Comparison of ENCODE assay signal across 29 cellular contexts in the genomic region with DNA sequence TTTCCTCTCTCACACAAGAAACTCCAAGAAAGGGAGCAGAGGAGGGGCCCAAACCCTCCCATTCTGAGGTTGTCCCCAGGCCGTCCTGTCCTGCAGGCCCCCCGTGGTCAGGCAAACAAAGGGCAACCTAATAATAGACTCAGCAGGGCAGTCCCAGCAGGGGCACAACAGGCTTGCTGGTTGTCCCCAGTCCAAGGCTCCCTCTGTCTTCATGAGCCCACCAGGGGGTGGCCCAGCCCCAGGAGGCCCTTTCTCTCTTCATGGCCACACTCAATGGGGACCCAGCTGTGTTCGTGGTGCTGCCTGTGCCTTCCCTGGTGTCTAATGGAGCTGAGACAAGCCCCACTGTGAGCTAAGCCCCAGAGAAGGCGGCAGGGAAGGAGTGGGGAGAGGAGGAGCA.
"Had no signal": no experiment of that assay in that cellular context is flagged by ENCODE, and none has a peak within 500 bp of the region (broad histone marks: within the 10 kb centered on the region; RNA-seq: fewer than 3 reads in every experiment).

No MANE protein-coding gene starts in this region.

- H3K4me3 ChIP-seq: ascending aorta, breast epithelium, cardiac muscle cell, coronary artery, dorsolateral prefrontal cortex, esophagus squamous epithelium, gastroesophageal sphincter, heart right ventricle had no signal

- H3K4me1 Mint-ChIP-seq: activated CD4-positive, alpha-beta T cell treated with anti-CD3 and anti-CD28 coated beads, Interleukin-2, amount 10 ng/mL, durations not matched to agents 7 days and 5 days had no signal

- H3K36me3 ChIP-seq: ascending aorta, breast epithelium, cardiac muscle cell, esophagus squamous epithelium, gastroesophageal sphincter, heart right ventricle had no signal

- ATAC-seq: activated naive CD4-positive, alpha-beta T cell treated with anti-CD3 and anti-CD28 coated beads, Interleukin-2, amount 50 U/mL, for 72 hours; activated T-cell treated with anti-CD3 and anti-CD28 coated beads, Interleukin-2, amount 50 U/mL, for 72 hours; gastroesophageal sphincter; heart right ventricle had no signal

- H3K9me3 ChIP-seq: ascending aorta, breast epithelium, esophagus squamous epithelium, gastroesophageal sphincter, heart right ventricle had no signal

- H3K4me3 Mint-ChIP-seq: activated CD4-positive, alpha-beta memory T cell treated with anti-CD3 and anti-CD28 coated beads, Interleukin-2, amount 10 ng/mL, durations not matched to agents 7 days and 5 days; activated CD4-positive, alpha-beta T cell treated with anti-CD3 and anti-CD28 coated beads, Interleukin-2, amount 10 ng/mL, durations not matched to agents 7 days and 5 days; activated naive CD4-positive, alpha-beta T cell treated with anti-CD3 and anti-CD28 coated beads, Interleukin-2, amount 10 ng/mL, durations not matched to agents 7 days and 5 days; activated naive CD8-positive, alpha-beta T cell treated with anti-CD3 and anti-CD28 coated beads, Interleukin-2, amount 10 ng/mL, durations not matched to agents 7 days and 5 days; activated T-cell treated with anti-CD3 and anti-CD28 coated beads, Interleukin-2, amount 50 U/mL, for 24 hours; activated T-cell treated with anti-CD3 and anti-CD28 coated beads, Interleukin-2, amount 50 U/mL, for 72 hours; brain; central memory CD8-positive, alpha-beta T cell; dendritic cell treated with granulocyte-macrophage colony-stimulating factor and Interleukin-4, amounts not matched to agents 40 ng/mL and 50 ng/mL, for 4 days had no signal

- H3K27me3 Mint-ChIP-seq: activated CD4-positive, alpha-beta T cell treated with anti-CD3 and anti-CD28 coated beads, Interleukin-2, amount 10 ng/mL, durations not matched to agents 7 days and 5 days; activated naive CD8-positive, alpha-beta T cell treated with anti-CD3 and anti-CD28 coated beads, Interleukin-2, amount 10 ng/mL, durations not matched to agents 7 days and 5 days had no signal

- H3K4me1 ChIP-seq: ascending aorta, breast epithelium, esophagus squamous epithelium, gastroesophageal sphincter, heart right ventricle had no signal

- H3K27ac ChIP-seq: ascending aorta, breast epithelium, cardiac muscle cell, coronary artery, esophagus squamous epithelium, gastroesophageal sphincter, heart right ventricle had no signal

- H3K36me3 Mint-ChIP-seq: activated naive CD4-positive, alpha-beta T cell treated with anti-CD3 and anti-CD28 coated beads, Interleukin-2, amount 10 ng/mL, durations not matched to agents 7 days and 5 days; activated naive CD4-positive, alpha-beta T cell treated with anti-CD3 and anti-CD28 coated beads, Interleukin-2, amount 50 U/mL, for 72 hours; activated naive CD8-positive, alpha-beta T cell treated with anti-CD3 and anti-CD28 coated beads, Interleukin-2, amount 10 ng/mL, durations not matched to agents 7 days and 5 days; brain had no signal

- H3K27me3 ChIP-seq: ascending aorta, cardiac muscle cell had no signal

- DNase-seq: activated CD4-positive, alpha-beta memory T cell treated with anti-CD3 and anti-CD28 coated beads, Interleukin-2, amount 10 ng/mL, durations not matched to agents 7 days and 5 days; activated CD4-positive, alpha-beta T cell treated with anti-CD3 and anti-CD28 coated beads for 1 hour; activated CD4-positive, alpha-beta T cell treated with anti-CD3 and anti-CD28 coated beads for 4 hours; activated CD4-positive, alpha-beta T cell treated with anti-CD3 and anti-CD28 coated beads, Interleukin-2, amount 10 ng/mL, durations not matched to agents 7 days and 5 days; activated CD4-positive, alpha-beta T cell treated with anti-CD3 and anti-CD28 coated beads, Interleukin-2, amount 50 U/mL, for 4 hours; activated CD8-positive, alpha-beta memory T cell treated with anti-CD3 and anti-CD28 coated beads, Interleukin-2, amount 50 U/mL, for 48 hours; activated gamma-delta T cell; activated naive CD4-positive, alpha-beta T cell; activated naive CD4-positive, alpha-beta T cell treated with anti-CD3 and anti-CD28 coated beads, Interleukin-2, amount 10 ng/mL, durations not matched to agents 7 days and 5 days; activated naive CD8-positive, alpha-beta T cell treated with anti-CD3 and anti-CD28 coated beads, Interleukin-2, amount 10 ng/mL, durations not matched to agents 7 days and 5 days; activated T-cell treated with anti-CD3 and anti-CD28 coated beads for 4 hours; activated T-cell treated with anti-CD3 and anti-CD28 coated beads, Interleukin-2, amount 50 U/mL, for 24 hours; activated T-cell treated with anti-CD3 and anti-CD28 coated beads, Interleukin-2, amount 50 U/mL, for 72 hours; dorsolateral prefrontal cortex; effector memory CD4-positive, alpha-beta T cell; erythroblast; esophagus squamous epithelium; foreskin melanocyte; heart right ventricle; T-helper 2 cell had no signal

- H3K27ac Mint-ChIP-seq: activated CD4-positive, alpha-beta memory T cell treated with anti-CD3 and anti-CD28 coated beads, Interleukin-2, amount 10 ng/mL, durations not matched to agents 7 days and 5 days; activated CD4-positive, alpha-beta T cell treated with anti-CD3 and anti-CD28 coated beads, Interleukin-2, amount 10 ng/mL, durations not matched to agents 7 days and 5 days; activated naive CD4-positive, alpha-beta T cell treated with anti-CD3 and anti-CD28 coated beads, Interleukin-2, amount 10 ng/mL, durations not matched to agents 7 days and 5 days; activated naive CD4-positive, alpha-beta T cell treated with anti-CD3 and anti-CD28 coated beads, Interleukin-2, amount 50 U/mL, for 72 hours; activated naive CD8-positive, alpha-beta T cell treated with anti-CD3 and anti-CD28 coated beads, Interleukin-2, amount 10 ng/mL, durations not matched to agents 7 days and 5 days; activated T-cell treated with anti-CD3 and anti-CD28 coated beads, Interleukin-2, amount 50 U/mL, for 24 hours; activated T-cell treated with anti-CD3 and anti-CD28 coated beads, Interleukin-2, amount 50 U/mL, for 72 hours; brain; dendritic cell treated with granulocyte-macrophage colony-stimulating factor and Interleukin-4, amounts not matched to agents 40 ng/mL and 50 ng/mL, for 4 days had no signal
